24 cellular contexts compared by ENCODE assay signal in genomic region chr1:3217096-3217724, GRCh38.
DNase-seq lines count a peak whose midpoint lies in the region; ATAC-seq, FAIRE-seq and TF ChIP-seq lines count a peak whose summit lies in the region.
"Had no signal": no experiment of that assay in that cellular context is flagged by ENCODE, and none has a peak within 500 bp of the region (broad histone marks: within the 10 kb centered on the region; RNA-seq: fewer than 3 reads in every experiment).

No MANE protein-coding gene starts in this region.

- H4K5ac ChIP-seq in H1 (ENCODE audit: insufficient read length, low read depth, low read length): no peak overlapping the region

- H3K36me3 ChIP-seq in H1 (ENCODE audit: control insufficient read depth in 2 of 4, insufficient read depth in 4 of 4, low read length in 3 of 4): no peaks in the 10 kb centered on the region
- no peaks in the 10 kb centered on the region for H3K36me3 ChIP-seq in osteoblast (ENCODE audit: insufficient read depth, low read length)
- no peaks in the 10 kb centered on the region for H3K36me3 ChIP-seq in tibial artery
- H3K36me3 ChIP-seq: esophagus muscularis mucosa, gastrocnemius medialis, pancreas, transverse colon had no signal

- no peak overlapping the region for H2BK5ac ChIP-seq in H1 (ENCODE audit: low read depth, low read length)

- intact Hi-C loops in tibial artery (cut with DNase I; ENCODE audit: low total_unique reads): loop anchor here (1.0 kb wide), 1 partner anchor 47 kb away; no protein-coding TSS in a partner anchor

- CTCF ChIA-PET in H1 (lab: Charles Lee; ENCODE audit: partially characterized antibody): interaction anchor here (0.7 to 1.1 kb wide), 4 partner anchors 18 to 214 kb away, joined by 3 read pairs; no protein-coding TSS in a partner anchor

- H3K9me3 ChIP-seq in H1 (ENCODE audit: insufficient read depth in 2 of 2, low read depth in 1 of 2, low read length in 1 of 2): no peaks in the 10 kb centered on the region
- H3K9me3 ChIP-seq in osteoblast (ENCODE audit: low read depth, low read length): no peaks in the 10 kb centered on the region
- no peaks in the 10 kb centered on the region for H3K9me3 ChIP-seq in tibial artery
- H3K9me3 ChIP-seq: esophagus muscularis mucosa, gastrocnemius medialis, pancreas, transverse colon had no signal

- H3K27me3 ChIP-seq in H1 (replicated peaks in 1 of 4; ENCODE audit: control insufficient read depth in 3 of 4, extremely low read depth in 1 of 4, insufficient read depth in 3 of 4, low read length in 3 of 4): no peaks in the 10 kb centered on the region
- peaks cover 3% of the 10 kb centered on the region for H3K27me3 ChIP-seq in osteoblast (ENCODE audit: insufficient read depth, low read length)
- H3K27me3 ChIP-seq in tibial artery: no peaks in the 10 kb centered on the region
- H3K27me3 ChIP-seq: pancreas, transverse colon had no signal

- ATAC-seq in HG03039 (IDR thresholded peaks at IDR 0.05; ENCODE audit: unreplicated experiment): no peak
- ATAC-seq: activated CD4-positive, alpha-beta T cell treated with anti-CD3 and anti-CD28 coated beads for 36 hours; effector memory CD8-positive, alpha-beta T cell; gastrocnemius medialis; naive thymus-derived CD4-positive, alpha-beta T cell; pancreas; sciatic nerve; T-cell had no signal

- H3K56ac ChIP-seq in H1 (replicated peaks; ENCODE audit: insufficient read length, low read depth, low read length): no peak overlapping the region

- TF ChIP-seq CTCF in VCaP (conservative IDR thresholded peaks at IDR 0.05) (no peak), H1 (IDR thresholded peaks at IDR 0.05; ENCODE audit: control extremely low read depth in 1 of 3, insufficient read depth in 1 of 3, low read depth in 1 of 3, low read length in 3 of 3) (no peak), osteoblast (IDR thresholded peaks at IDR 0.05; ENCODE audit: extremely low read depth, low read depth, low read length) (no peak), tibial artery (IDR thresholded peaks at IDR 0.05) (no peak)

- no peak overlapping the region for H2BK12ac ChIP-seq in H1 (ENCODE audit: low read depth, low read length)

- H3K4me2 ChIP-seq in H1 (ENCODE audit: insufficient read depth in 1 of 2, low read depth in 2 of 2, low read length in 2 of 2) (no peak overlapping the region), osteoblast (ENCODE audit: insufficient read depth, low read length) (no peak overlapping the region)

- no peak overlapping the region for H2BK20ac ChIP-seq in H1 (ENCODE audit: low read length)

- H3K18ac ChIP-seq in H1 (ENCODE audit: extremely low read depth, low read length): no peak overlapping the region

- no peak for TF ChIP-seq EP300 in H1 (IDR thresholded peaks at IDR 0.05; ENCODE audit: borderline replicate concordance in 1 of 2, low read depth in 2 of 2, low read length in 2 of 2)

- H4K91ac ChIP-seq in H1 (replicated peaks; ENCODE audit: insufficient read length, low read length): no peak overlapping the region

- WGBS in H1 (ENCODE audit: extremely low coverage in 1 of 2, insufficient coverage in 1 of 2, insufficient read length in 1 of 2, insufficient replicate concordance in 2 of 2, low coverage in 1 of 2, low lambda C conversion rate in 2 of 2, missing lambda C conversion rate in 1 of 2), 2 experiments: 93% methylated on average over 26 of the region's 26 CpGs; no CpG with 5 or more reads in 1 of the 2 experiments

- POLR2A ChIA-PET in H1 (lab: Charles Lee; ENCODE audit: partially characterized antibody): no interaction called here

- TF ChIP-seq POLR2A in H1 (IDR thresholded peaks at IDR 0.05; ENCODE audit: control extremely low read depth in 1 of 2, low read depth in 2 of 2, low read length in 2 of 2): no peak

- H3K23ac ChIP-seq in H1 (ENCODE audit: insufficient read length): no peak overlapping the region

- H2BK15ac ChIP-seq in H1 (ENCODE audit: low read length): no peak overlapping the region

- H3K4ac ChIP-seq in H1 (replicated peaks; ENCODE audit: insufficient read length, low read depth, low read length): no peak overlapping the region

- H3K79me2 ChIP-seq in H1 (ENCODE audit: control insufficient read depth in 1 of 2, insufficient read depth in 2 of 2, low read length in 2 of 2) (no peaks in the 10 kb centered on the region), osteoblast (ENCODE audit: insufficient read depth, low read length) (no peaks in the 10 kb centered on the region)

- H3K4me1 ChIP-seq in H1 (replicated peaks in 1 of 4; ENCODE audit: control insufficient read depth in 3 of 4, insufficient read depth in 4 of 4, low read length in 3 of 4) (peaks cover 0 to 4% (median under 1%) of the 10 kb centered on the region in 4 experiments; a peak in 4 of 7 replicates), osteoblast (ENCODE audit: insufficient read depth, low read length) (peaks cover 12% of the 10 kb centered on the region), tibial artery (peaks cover 0 to 84% (median 77%) of the 10 kb centered on the region in 4 donors)

- no peak overlapping the region for H2AK5ac ChIP-seq in H1 (ENCODE audit: low read depth, low read length)

- H4K8ac ChIP-seq in H1 (ENCODE audit: extremely low read depth, insufficient read depth, low read length): 0 out of 2 replicates have a peak overlapping the region, but pooled peaks have one; percentile 1

- no peak overlapping the region for H3K14ac ChIP-seq in H1 (ENCODE audit: insufficient read length)

- FAIRE-seq in H1 (lab: Jason Lieb, UNC): no peak
- FAIRE-seq: pancreas, TTC549 had no signal

- no peak for TF ChIP-seq RAD21 in H1 (IDR thresholded peaks at IDR 0.05 in 1 of 2, conservative IDR thresholded peaks at IDR 0.05 in 1 of 2; ENCODE audit: low read depth in 2 of 2, low read length in 2 of 2)

- no peak overlapping the region for H2BK120ac ChIP-seq in H1 (replicated peaks; ENCODE audit: low read depth, low read length)

- no peaks in the 10 kb centered on the region for H3K79me1 ChIP-seq in H1 (ENCODE audit: low read depth, low read length)

- no peak overlapping the region for H2AFZ ChIP-seq in H1 (ENCODE audit: low read length)
- H2AFZ ChIP-seq in osteoblast (ENCODE audit: low read length): no peak overlapping the region

- peak overlapping the region; percentile 95; the same call in 1 of the 2 replicates for H3K27ac ChIP-seq in VCaP
- no peak overlapping the region for H3K27ac ChIP-seq in H1 (ENCODE audit: low read depth, low read length)
- H3K27ac ChIP-seq in osteoblast (ENCODE audit: low read depth, low read length): no peak overlapping the region
- peak overlapping the region; percentile 67 to 81 for H3K27ac ChIP-seq in tibial artery
- H3K27ac ChIP-seq: C4-2B, esophagus muscularis mucosa, gastrocnemius medialis had no signal

- no peaks in the 10 kb centered on the region for H3K23me2 ChIP-seq in H1 (ENCODE audit: low read depth, low read length)

- H3K4me3 ChIP-seq in H1 (ENCODE audit: extremely low read depth in 1 of 4, insufficient read depth in 2 of 4, low read depth in 3 of 4, low read length in 4 of 4): no peak overlapping the region
- no peak overlapping the region for H3K4me3 ChIP-seq in osteoblast (ENCODE audit: insufficient read depth, low read length)
- H3K4me3 ChIP-seq in tibial artery: peak overlapping the region; percentile 12 to 33
- H3K4me3 ChIP-seq: esophagus muscularis mucosa, pancreas had no signal

- DNase-seq in H1 (ENCODE audit: low read depth in 1 of 2, low spot score in 2 of 2) (no peak), osteoblast (ENCODE audit: insufficient read length, low spot score, missing footprints) (peak; percentile 86), tibial artery (no peak), 8988T (no peak), iPS-NIHi11 (ENCODE audit: low spot score) (no peak), NK-92 (lab: John Stamatoyannopoulos, UW; ENCODE audit: unreplicated experiment) (no peak)
- DNase-seq: activated CD4-positive, alpha-beta T cell treated with anti-CD3 and anti-CD28 coated beads for 36 hours; activated CD8-positive, alpha-beta memory T cell treated with anti-CD3 and anti-CD28 coated beads for 24 hours; activated naive CD4-positive, alpha-beta T cell treated with Interleukin-2 at 50 U/mL for 16 hours; activated T-cell treated with anti-CD3 and anti-CD28 coated beads, Interleukin-2, amount 50 U/mL, for 24 hours; effector memory CD8-positive, alpha-beta T cell; gastrocnemius medialis; naive thymus-derived CD4-positive, alpha-beta T cell; NCI-H1105; NK-92 treated with Interleukin-12 subunit alpha and Interleukin-12 subunit beta, amount 100 ng/mL, for 24 hours; pancreas; T-cell; transverse colon had no signal

- H3K9ac ChIP-seq in H1 (replicated peaks in 1 of 4; ENCODE audit: extremely low read depth in 1 of 4, low read depth in 3 of 4, low read length in 3 of 4): no peak overlapping the region

- H4K20me1 ChIP-seq in H1 (replicated peaks in 1 of 2; ENCODE audit: control insufficient read depth in 1 of 2, insufficient read depth in 2 of 2, low read length in 2 of 2) (no peaks in the 10 kb centered on the region), osteoblast (ENCODE audit: insufficient read depth, low read length) (peaks cover 36% of the 10 kb centered on the region)

TF ChIP-seq in H1, 55 proteins besides CTCF, POLR2A, EP300 and RAD21:
- no peak for TF ChIP-seq POU5F1 (IDR thresholded peaks at IDR 0.05; ENCODE audit: low read depth, low read length)
- TF ChIP-seq KDM4A (IDR thresholded peaks at IDR 0.05; ENCODE audit: low read depth, low read length, severe bottlenecking): no peak
- TF ChIP-seq ASH2L (IDR thresholded peaks at IDR 0.05; ENCODE audit: low read length): no peak
- no peak for TF ChIP-seq NANOG (IDR thresholded peaks at IDR 0.05; ENCODE audit: insufficient read depth, low read depth, low read length, poor library complexity, severe bottlenecking)
- TF ChIP-seq SIN3A (conservative IDR thresholded peaks at IDR 0.05 in 1 of 2, IDR thresholded peaks at IDR 0.05 in 1 of 2; ENCODE audit: low read depth in 1 of 2, low read length in 2 of 2): no peak
- TF ChIP-seq MAFK (IDR thresholded peaks at IDR 0.05; ENCODE audit: low read depth, low read length): no peak
- no peak for TF ChIP-seq CBX5 (IDR thresholded peaks at IDR 0.05; ENCODE audit: low read depth, low read length)
- no peak for TF ChIP-seq PHF8 (conservative IDR thresholded peaks at IDR 0.05; ENCODE audit: low read depth, low read length)
- no peak for TF ChIP-seq BRCA1 (IDR thresholded peaks at IDR 0.05; ENCODE audit: low read depth, low read length)
- TF ChIP-seq JUND (IDR thresholded peaks at IDR 0.05; ENCODE audit: low read length): no peak
- TF ChIP-seq ATF3 (IDR thresholded peaks at IDR 0.05; ENCODE audit: insufficient read depth, low read depth, low read length): no peak
- no peak for TF ChIP-seq CBX8 (IDR thresholded peaks at IDR 0.05; ENCODE audit: borderline replicate concordance, low read depth, low read length)
- no peak for TF ChIP-seq CHD1 (IDR thresholded peaks at IDR 0.05; ENCODE audit: low read depth, low read length)

Comparison
In these comparisons a context has a peak if more than half of its experiments do, and no peak if none do; other contexts are left out.
1. H3K27ac ChIP-seq: peak in VCaP (single experiment) and tibial artery (2 of 2); none in H1 (single experiment) and osteoblast (single experiment).
2. H3K4me3 ChIP-seq: peak in tibial artery (2 of 2); none in H1 (0 of 4) and osteoblast (single experiment).